ENCODE assay signal across 8 cellular contexts in genomic region chr20:48823960-48824497, GRCh38. TPM values are rescaled to one million over a fixed set of nuclear protein-coding genes. Genes with fewer than 3 reads are reported as not detected.
DNase-seq lines count a peak whose midpoint lies in the region; ATAC-seq lines count a peak whose summit lies in the region.

No MANE protein-coding gene starts in this region.

- H3K27me3 Mint-ChIP-seq in activated CD4-positive, alpha-beta T cell treated with anti-CD3 and anti-CD28 coated beads, Interleukin-2, amount 10 ng/mL, durations not matched to agents 24 days and 14 days, result peaks cover 5% of the 10 kb centered on the region

- peak overlapping the region; percentile 82 for H3K4me2 ChIP-seq in BLaER1

- H3K36me3 ChIP-seq in BLaER1, result no peaks in the 10 kb centered on the region

- H3K9me3 ChIP-seq in BLaER1, result no peaks in the 10 kb centered on the region

- peaks cover 72% of the 10 kb centered on the region for H3K4me1 Mint-ChIP-seq in activated CD4-positive, alpha-beta T cell treated with anti-CD3 and anti-CD28 coated beads, Interleukin-2, amount 10 ng/mL, durations not matched to agents 24 days and 14 days

- H3K4me3 ChIP-seq in BLaER1, result no peak overlapping the region

- peak; percentile 82 for DNase-seq in activated CD4-positive, alpha-beta T cell treated with anti-CD3 and anti-CD28 coated beads, Interleukin-2, amount 10 ng/mL, durations not matched to agents 24 days and 14 days
- DNase-seq in epithelial cell of prostate (ENCODE audit: low read depth, low spot score) (peak; percentile 45), Right ventricle myocardium inferior (ENCODE audit: missing footprints) (no peak), SKM-1 treated with dmso at 0.1 percent for 144 hours (lab: John Stamatoyannopoulos, UW; ENCODE audit: unreplicated experiment) (no peak)
- peak; percentile 54 to 60 for DNase-seq in stimulated activated CD4-positive, alpha-beta T cell treated with anti-CD3 and anti-CD28 coated beads, Interleukin-15, amount 100 ng/mL, for 48 hours (ENCODE audit: low read depth in 2 of 2)

- H3K4me3 Mint-ChIP-seq in activated CD4-positive, alpha-beta T cell treated with anti-CD3 and anti-CD28 coated beads, Interleukin-2, amount 10 ng/mL, durations not matched to agents 24 days and 14 days, result peak overlapping the region; percentile 93

- H3K27ac ChIP-seq in BLaER1 (no peak overlapping the region), epithelial cell of prostate (no peak overlapping the region)

- intact Hi-C loops in activated CD4-positive, alpha-beta T cell treated with anti-CD3 and anti-CD28 coated beads, Interleukin-2, amount 10 ng/mL, durations not matched to agents 24 days and 14 days (cut with micrococcal nuclease), result loop anchor here (1.0 to 10.0 kb wide), 7 partner anchors 23 to 453 kb away; partner anchors contain the start of genes CSE1L and ZNFX1
- intact Hi-C loops in Right ventricle myocardium inferior (cut with DNase I), result no loop called here

- H3K36me3 Mint-ChIP-seq in activated CD4-positive, alpha-beta T cell treated with anti-CD3 and anti-CD28 coated beads, Interleukin-2, amount 10 ng/mL, durations not matched to agents 24 days and 14 days (ENCODE audit: low read depth), result peaks cover 15% of the 10 kb centered on the region

- H4K20me1 ChIP-seq in BLaER1, result peaks cover 24% of the 10 kb centered on the region

- peaks cover 46% of the 10 kb centered on the region for H3K27me3 ChIP-seq in BLaER1

- H3K27ac Mint-ChIP-seq in activated CD4-positive, alpha-beta T cell treated with anti-CD3 and anti-CD28 coated beads, Interleukin-2, amount 10 ng/mL, durations not matched to agents 24 days and 14 days, result peak overlapping the region; percentile 95

- H3K4me1 ChIP-seq in BLaER1, result peaks cover 78% of the 10 kb centered on the region

- no peak overlapping the region for H3K9ac ChIP-seq in BLaER1

- ATAC-seq in HG03108 (IDR thresholded peaks at IDR 0.05; ENCODE audit: unreplicated experiment) (peak; percentile 23), Right ventricle myocardium inferior (no peak), HG02571 (IDR thresholded peaks at IDR 0.05; ENCODE audit: unreplicated experiment) (no peak)

- H3K9me3 Mint-ChIP-seq in activated CD4-positive, alpha-beta T cell treated with anti-CD3 and anti-CD28 coated beads, Interleukin-2, amount 10 ng/mL, durations not matched to agents 24 days and 14 days, result no peaks in the 10 kb centered on the region

RNA-seq across cellular contexts. Expression of gene PREX1, which starts 3.8 kb away (rescaled TPM):
- total RNA-seq in activated CD4-positive, alpha-beta T cell treated with anti-CD3 and anti-CD28 coated beads, Interleukin-2, amount 10 ng/mL, durations not matched to agents 24 days and 14 days, result 64.3 and 65.5 TPM in 2 replicates
- total RNA-seq in Right ventricle myocardium inferior, result 11.0 TPM

Comparison
In these comparisons a context has a peak if more than half of its experiments do, and no peak if none do; other contexts are left out.
1. DNase-seq: peak in activated CD4-positive, alpha-beta T cell treated with anti-CD3 and anti-CD28 coated beads, Interleukin-2, amount 10 ng/mL, durations not matched to agents 24 days and 14 days (single experiment), epithelial cell of prostate (single experiment) and stimulated activated CD4-positive, alpha-beta T cell treated with anti-CD3 and anti-CD28 coated beads, Interleukin-15, amount 100 ng/mL, for 48 hours (2 of 2); none in Right ventricle myocardium inferior (single experiment) and SKM-1 treated with dmso at 0.1 percent for 144 hours (single experiment).